Comparison of ENCODE assay signal across 8 cellular contexts in the genomic region with DNA sequence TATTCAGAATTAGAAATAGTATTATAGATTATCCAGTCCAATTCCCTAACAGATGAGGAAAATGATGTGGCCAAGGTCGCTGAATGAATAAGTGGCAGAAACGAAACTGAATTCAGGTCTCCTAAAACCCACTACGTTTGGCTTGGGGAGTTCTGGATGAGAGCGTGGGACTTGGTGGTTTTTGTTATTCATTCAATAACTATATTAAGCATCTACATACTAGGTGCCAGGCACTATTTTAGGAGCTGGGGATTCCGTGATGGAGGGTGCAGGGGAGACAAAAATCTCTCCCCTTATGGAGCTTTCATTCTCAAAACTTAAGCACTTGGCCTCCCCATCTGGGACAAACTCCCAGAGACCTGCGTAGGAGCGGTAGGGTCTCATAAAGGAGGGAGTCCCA. TPM values are rescaled to one million over a fixed set of nuclear protein-coding genes. Genes with fewer than 3 reads are reported as not detected.
DNase-seq lines count a peak whose midpoint lies in the region; ATAC-seq and TF ChIP-seq lines count a peak whose summit lies in the region.

No MANE protein-coding gene starts in this region.

- peaks cover 52% of the 10 kb centered on the region for H3K27me3 Mint-ChIP-seq in CD4-positive, alpha-beta T cell

- H3K27ac Mint-ChIP-seq in CD4-positive, alpha-beta T cell: peak overlapping the region; percentile 50

- no peak for ATAC-seq in CD4-positive, alpha-beta T cell (ENCODE audit: poor library complexity)
- ATAC-seq in HG03439 (IDR thresholded peaks at IDR 0.05; ENCODE audit: unreplicated experiment): no peak

- H3K4me1 Mint-ChIP-seq in CD4-positive, alpha-beta T cell (ENCODE audit: low read depth): no peaks in the 10 kb centered on the region

- in situ Hi-C loops in KBM-7 (cut with MboI; ENCODE audit: low pct_unique_long_range_greater_than_20kb, low sequenced_read_pairs): no loop called here

- intact Hi-C loops in CD4-positive, alpha-beta T cell (cut with DNase I, micrococcal nuclease): loop anchor here in 1 of 2 experiments (5.0 kb wide), 1 partner anchor 170 kb away; a partner anchor contains a TSS

- peak overlapping the region; percentile 86 for H3K4me3 ChIP-seq in Jurkat, Clone E6-1 (ENCODE audit: low read length)
- peak overlapping the region; percentile 72 to 75 for H3K4me3 ChIP-seq in duodenal mucosa (ENCODE audit: low read depth in 1 of 2, low read length in 2 of 2)
- peak overlapping the region; percentile 70 for H3K4me3 ChIP-seq in neuron (ENCODE audit: low read length)

- CTCF ChIA-PET in CD4-positive, alpha-beta T cell (lab: Charles Lee): interaction anchor here (0.7 to 2.6 kb wide), 12 partner anchors 9 to 99 kb away, joined by 3 to 23 read pairs (median 4); a partner anchor contains a TSS

- H3K36me3 ChIP-seq in duodenal mucosa (ENCODE audit: control insufficient read depth in 1 of 2, insufficient read depth in 2 of 2, low read length in 2 of 2) (no peaks in the 10 kb centered on the region), neuron (ENCODE audit: insufficient read depth, low read length) (no peaks in the 10 kb centered on the region)

- peak overlapping the region; percentile 75 for H2AFZ ChIP-seq in neuron (ENCODE audit: low read depth, low read length)

- peak overlapping the region; percentile 93 for H3K4me3 Mint-ChIP-seq in CD4-positive, alpha-beta T cell

- POLR2A ChIA-PET in CD4-positive, alpha-beta T cell (lab: Charles Lee): interaction anchor here (1.2 to 3.4 kb wide), 7 partner anchors 9 to 227 kb away, joined by 3 to 73 read pairs (median 4); a partner anchor contains a TSS

- H3K4me1 ChIP-seq in duodenal mucosa (ENCODE audit: control insufficient read depth in 1 of 2, insufficient read depth in 2 of 2, low read length in 2 of 2): peaks cover 10 to 13% of the 10 kb centered on the region in 2 donors
- H3K4me1 ChIP-seq in neuron (ENCODE audit: insufficient read depth, low read length): peaks cover 32% of the 10 kb centered on the region

- H3K9me3 Mint-ChIP-seq in CD4-positive, alpha-beta T cell: no peaks in the 10 kb centered on the region

- H3K27me3 ChIP-seq in CD4-positive, alpha-beta T cell (ENCODE audit: control insufficient read depth, insufficient read depth, low read length): peaks cover 14% of the 10 kb centered on the region
- H3K27me3 ChIP-seq in duodenal mucosa (ENCODE audit: control insufficient read depth in 1 of 2, insufficient read depth in 2 of 2, low read length in 2 of 2) (peaks cover 49 to 61% of the 10 kb centered on the region in 2 donors), neuron (ENCODE audit: insufficient read depth, low read length) (no peaks in the 10 kb centered on the region)

- no peaks in the 10 kb centered on the region for H3K9me3 ChIP-seq in CD4-positive, alpha-beta T cell (ENCODE audit: control insufficient read depth, low read length)
- no peaks in the 10 kb centered on the region for H3K9me3 ChIP-seq in duodenal mucosa (ENCODE audit: control insufficient read depth in 1 of 2, low read length in 2 of 2)
- H3K9me3 ChIP-seq in neuron (ENCODE audit: low read length): no peaks in the 10 kb centered on the region

- no peak overlapping the region for H3K27ac ChIP-seq in CD4-positive, alpha-beta T cell (ENCODE audit: low read depth, low read length)
- no peak overlapping the region for H3K27ac ChIP-seq in duodenal mucosa (ENCODE audit: low read depth, low read length)

- peaks cover 4% of the 10 kb centered on the region for H3K36me3 Mint-ChIP-seq in CD4-positive, alpha-beta T cell (ENCODE audit: low read depth)

- H3K9ac ChIP-seq in duodenal mucosa (ENCODE audit: low read depth in 1 of 2, low read length in 2 of 2): peak overlapping the region; percentile 4 to 47

- no peak for DNase-seq in CD4-positive, alpha-beta T cell
- DNase-seq in Jurkat, Clone E6-1 (ENCODE audit: low read depth, low spot score): no peak
- DNase-seq in KBM-7: no peak
- no peak for DNase-seq in cerebellar cortex (ENCODE audit: low spot score)
- DNase-seq in ureter (ENCODE audit: low spot score): no peak

- TF ChIP-seq CTCF in CD4-positive, alpha-beta T cell (IDR thresholded peaks at IDR 0.05): no peak

RNA-seq across cellular contexts. Expression of a gene that starts 0.8 kb away (rescaled TPM):
- 1 to 10 TPM in 1 of 2 experiments, under 1 TPM in 1; 0.92 to 1.0 TPM for total RNA-seq in CD4-positive, alpha-beta T cell
- not detected for polyA plus RNA-seq in Jurkat, Clone E6-1 (2012; ENCODE audit: insufficient read depth, insufficient read length)
- total RNA-seq in ureter: 5.6 TPM

RNA-seq across cellular contexts. Expression of a gene that starts 20.4 kb away (rescaled TPM):
- total RNA-seq in CD4-positive, alpha-beta T cell: not detected
- not detected for polyA plus RNA-seq in Jurkat, Clone E6-1 (2012; ENCODE audit: insufficient read depth, insufficient read length)
- not detected for total RNA-seq in ureter

RNA-seq across cellular contexts. Expression of a gene that starts 25.3 kb away (rescaled TPM):
- 10 to 100 TPM; 50.9 TPM for total RNA-seq in CD4-positive, alpha-beta T cell
- polyA plus RNA-seq in Jurkat, Clone E6-1 (2012; ENCODE audit: insufficient read depth, insufficient read length): 42.6 TPM
- 51.1 TPM for total RNA-seq in ureter
